8 cellular contexts compared by ENCODE assay signal in genomic region chr5:138503487-138504270, GRCh38. TPM values are rescaled to one million over a fixed set of nuclear protein-coding genes. Genes with fewer than 3 reads are reported as not detected.
DNase-seq lines count a peak whose midpoint lies in the region; ATAC-seq, FAIRE-seq and TF ChIP-seq lines count a peak whose summit lies in the region.

No MANE protein-coding gene starts in this region.

- peaks cover 0 to 4% (median 1%) of the 10 kb centered on the region in 4 donors for H3K4me1 Mint-ChIP-seq in CD4-positive, alpha-beta memory T cell
- peaks cover 3% of the 10 kb centered on the region for H3K4me1 Mint-ChIP-seq in activated naive CD8-positive, alpha-beta T cell treated with anti-CD3 and anti-CD28 coated beads, Interleukin-2, amount 50 U/mL, for 24 hours

- 21 to 28% (median 23%) methylated on average over 6 of the region's 6 CpGs for WGBS in ovary, 3 donors

- H3K27me3 ChIP-seq in CD4-positive, alpha-beta memory T cell (ENCODE audit: insufficient read depth, low read length): no peaks in the 10 kb centered on the region
- no peaks in the 10 kb centered on the region for H3K27me3 ChIP-seq in ovary

- H3K4me1 ChIP-seq in CD4-positive, alpha-beta memory T cell (ENCODE audit: insufficient read depth, low read length): no peaks in the 10 kb centered on the region
- no peaks in the 10 kb centered on the region for H3K4me1 ChIP-seq in ovary (ENCODE audit: insufficient read depth)

- intact Hi-C loops in CD4-positive, alpha-beta memory T cell (cut with micrococcal nuclease): loop anchor here (1.0 kb wide), 2 partner anchors 39 to 53 kb away; no protein-coding TSS in a partner anchor
- intact Hi-C loops in ovary (cut with DNase I): loop anchor here (2.0 to 5.0 kb wide), 3 partner anchors 41 to 55 kb away; no protein-coding TSS in a partner anchor

- POLR2A ChIA-PET in CD4-positive, alpha-beta memory T cell (lab: Charles Lee; ENCODE audit: partially characterized antibody): interaction anchor here (0.6 to 3.4 kb wide), 7 partner anchors 9 to 56 kb away, joined by 3 to 20 read pairs (median 3); partner anchors contain the start of gene EGR1

- no peak overlapping the region for H3K4me3 Mint-ChIP-seq in CD4-positive, alpha-beta memory T cell
- H3K4me3 Mint-ChIP-seq in activated naive CD8-positive, alpha-beta T cell treated with anti-CD3 and anti-CD28 coated beads, Interleukin-2, amount 50 U/mL, for 24 hours: no peak overlapping the region

- H3K9me3 Mint-ChIP-seq in CD4-positive, alpha-beta memory T cell: no peaks in the 10 kb centered on the region
- H3K9me3 Mint-ChIP-seq in activated naive CD8-positive, alpha-beta T cell treated with anti-CD3 and anti-CD28 coated beads, Interleukin-2, amount 50 U/mL, for 24 hours: no peaks in the 10 kb centered on the region

- H3K27ac ChIP-seq in CD4-positive, alpha-beta memory T cell (ENCODE audit: low read depth, low read length): no peak overlapping the region
- peak overlapping the region in 1 of 2 donors; percentile 26 for H3K27ac ChIP-seq in ovary

- peak in 2 of 3 donors; percentile 81 to 88 for TF ChIP-seq CTCF in ovary (IDR thresholded peaks at IDR 0.05)

- TF ChIP-seq POLR2A in ovary (IDR thresholded peaks at IDR 0.05): no peak

- peak; percentile 57 for ATAC-seq in activated naive CD8-positive, alpha-beta T cell treated with anti-CD3 and anti-CD28 coated beads, Interleukin-2, amount 50 U/mL, for 24 hours
- ATAC-seq in GM18511 (IDR thresholded peaks at IDR 0.05; ENCODE audit: unreplicated experiment): no peak
- no peak for ATAC-seq in HG02840 (IDR thresholded peaks at IDR 0.05; ENCODE audit: low FRiP score, unreplicated experiment)

- no peak overlapping the region for H3K4me3 ChIP-seq in CD4-positive, alpha-beta memory T cell (ENCODE audit: low read length in 2 of 2)
- H3K4me3 ChIP-seq in ovary: no peak overlapping the region

- peak; percentile 47 to 57 (median 50) for DNase-seq in CD4-positive, alpha-beta memory T cell
- DNase-seq in GM19239 (ENCODE audit: insufficient read length, low spot score) (peak; percentile 47), NCI-H2227 (lab: John Stamatoyannopoulos, UW; ENCODE audit: unreplicated experiment) (peak; percentile 64), glomerular visceral epithelial cell (ENCODE audit: extremely low spot score) (peak; percentile 65), ovary (peak in 4 of 5 donors; percentile 27 to 52 (median 40))
- DNase-seq in activated naive CD8-positive, alpha-beta T cell treated with anti-CD3 and anti-CD28 coated beads, Interleukin-2, amount 50 U/mL, for 24 hours: no peak

- no peak for TF ChIP-seq EP300 in ovary (IDR thresholded peaks at IDR 0.05)

- FAIRE-seq in GM19239 (lab: Jason Lieb, UNC): peak; percentile 82

- no peaks in the 10 kb centered on the region for H3K9me3 ChIP-seq in CD4-positive, alpha-beta memory T cell (ENCODE audit: control insufficient read depth in 1 of 2, low read length in 2 of 2)
- H3K9me3 ChIP-seq in ovary: no peaks in the 10 kb centered on the region

- CTCF ChIA-PET in CD4-positive, alpha-beta memory T cell (lab: Charles Lee; ENCODE audit: partially characterized antibody): interaction anchor here (0.8 to 14.0 kb wide), 14 partner anchors 10 to 305 kb away, joined by 3 to 507 read pairs (median 6); partner anchors contain the start of gene EGR1

- peaks cover 14% of the 10 kb centered on the region for H3K36me3 ChIP-seq in CD4-positive, alpha-beta memory T cell (ENCODE audit: insufficient read depth, low read length)
- H3K36me3 ChIP-seq in ovary: no peaks in the 10 kb centered on the region

- H3K27me3 Mint-ChIP-seq in CD4-positive, alpha-beta memory T cell: peaks cover 0 to 1% of the 10 kb centered on the region in 2 donors
- H3K27me3 Mint-ChIP-seq in activated naive CD8-positive, alpha-beta T cell treated with anti-CD3 and anti-CD28 coated beads, Interleukin-2, amount 50 U/mL, for 24 hours: no peaks in the 10 kb centered on the region

- peak overlapping the region in 4 of 7 donors; percentile 6 to 83 (median 42) for H3K27ac Mint-ChIP-seq in CD4-positive, alpha-beta memory T cell
- H3K27ac Mint-ChIP-seq in activated naive CD8-positive, alpha-beta T cell treated with anti-CD3 and anti-CD28 coated beads, Interleukin-2, amount 50 U/mL, for 24 hours: peak overlapping the region; percentile 54

- peaks cover 11 to 19% of the 10 kb centered on the region in 2 donors for H3K36me3 Mint-ChIP-seq in CD4-positive, alpha-beta memory T cell
- H3K36me3 Mint-ChIP-seq in activated naive CD8-positive, alpha-beta T cell treated with anti-CD3 and anti-CD28 coated beads, Interleukin-2, amount 50 U/mL, for 24 hours (ENCODE audit: low read depth): peaks cover 17% of the 10 kb centered on the region

RNA-seq across cellular contexts. Expression of gene EGR1, which starts 38.4 kb away (rescaled TPM):
- total RNA-seq in CD4-positive, alpha-beta memory T cell: 1 to 10 TPM; 1.1 TPM
- polyA plus RNA-seq in CD4-positive, alpha-beta memory T cell: 1 to 10 TPM in 1 of 2 donors, not detected in 1; 1.4 TPM
- 100 to 1,000 TPM in 4 of 7 donors, 10 to 100 TPM in 3; 72.7 to 346 (median 123) TPM for total RNA-seq in ovary
- polyA plus RNA-seq in ovary: 100 to 1,000 TPM in 1 of 2 donors, 10 to 100 TPM in 1; 60.4 to 361 TPM

RNA-seq across cellular contexts. Expression of gene ETF1, which starts 39.4 kb away (rescaled TPM):
- total RNA-seq in CD4-positive, alpha-beta memory T cell: 10 to 100 TPM; 42.6 to 46.5 TPM
- polyA plus RNA-seq in CD4-positive, alpha-beta memory T cell: 10 to 100 TPM; 31.1 to 45.2 TPM
- total RNA-seq in ovary: 100 to 1,000 TPM in 1 of 7 donors, 10 to 100 TPM in 6; 41.3 to 106 (median 68.3) TPM
- polyA plus RNA-seq in ovary: 10 to 100 TPM; 29.3 to 70.0 TPM

Comparison
In these comparisons a context has a peak if more than half of its experiments do, and no peak if none do; other contexts are left out.
1. RNA of gene EGR1, which starts 38.4 kb away (total RNA-seq): 72.7 to 346 TPM in ovary; 1.1 TPM in CD4-positive, alpha-beta memory T cell; every median in the first group is over 10 times any median in the second.